ENCODE assay signal across 8 cellular contexts in genomic region chr17:40139566-40140058, GRCh38. TPM values are rescaled to one million over a fixed set of nuclear protein-coding genes. Genes with fewer than 3 reads are reported as not detected.
A peak's percentile ranks its signal among the peaks of the same experiment; 100 is the strongest.
DNase-seq lines count a peak whose midpoint lies in the region; ATAC-seq, FAIRE-seq and TF ChIP-seq lines count a peak whose summit lies in the region.

No MANE protein-coding gene starts in this region.

- ATAC-seq in HG03045 (IDR thresholded peaks at IDR 0.05; ENCODE audit: unreplicated experiment) = peak; percentile 9
- ATAC-seq in activated CD8-positive, alpha-beta T cell treated with anti-CD3 and anti-CD28 coated beads, Interleukin-2, amount 10 ng/mL, durations not matched to agents 7 days and 5 days = no peak

- H3K9me3 ChIP-seq in hepatocyte (ENCODE audit: low read depth) (no peaks in the 10 kb centered on the region), small intestine (ENCODE audit: control insufficient read depth, low read depth) (no peaks in the 10 kb centered on the region)

- peak overlapping the region; percentile 43 for H3K4me3 ChIP-seq in hepatocyte
- H3K4me3 ChIP-seq in small intestine (ENCODE audit: low read depth in 1 of 2, low read length in 2 of 2) = peak overlapping the region; percentile 30 to 65

- POLR2A ChIA-PET in activated CD8-positive, alpha-beta T cell treated with anti-CD3 and anti-CD28 coated beads, Interleukin-2, amount 10 ng/mL, durations not matched to agents 7 days and 5 days (lab: Charles Lee) = interaction anchor here (0.7 to 5.6 kb wide), 11 partner anchors 13 to 682 kb away, joined by 3 to 63 read pairs (median 6); partner anchors contain the start of genes MED24, MSL1 and WIPF2

- no peaks in the 10 kb centered on the region for H3K27me3 ChIP-seq in hepatocyte
- H3K27me3 ChIP-seq in small intestine (ENCODE audit: control insufficient read depth in 2 of 2, insufficient read depth in 2 of 2, low read length in 2 of 2) = no peaks in the 10 kb centered on the region

- TF ChIP-seq CTCF in hepatocyte (IDR thresholded peaks at IDR 0.05; ENCODE audit: poor library complexity) = no peak

- H3K4me3 Mint-ChIP-seq in activated CD8-positive, alpha-beta T cell treated with anti-CD3 and anti-CD28 coated beads, Interleukin-2, amount 10 ng/mL, durations not matched to agents 7 days and 5 days = peak overlapping the region; percentile 87

- peak overlapping the region; percentile 94 for H3K27ac Mint-ChIP-seq in activated CD8-positive, alpha-beta T cell treated with anti-CD3 and anti-CD28 coated beads, Interleukin-2, amount 10 ng/mL, durations not matched to agents 7 days and 5 days

- no peak for FAIRE-seq in small intestine (lab: Jason Lieb, UNC)

- H3K27me3 Mint-ChIP-seq in activated CD8-positive, alpha-beta T cell treated with anti-CD3 and anti-CD28 coated beads, Interleukin-2, amount 10 ng/mL, durations not matched to agents 7 days and 5 days (ENCODE audit: low read depth) = no peaks in the 10 kb centered on the region

- H3K4me1 ChIP-seq in hepatocyte (ENCODE audit: insufficient read depth) (peaks cover 13% of the 10 kb centered on the region), small intestine (ENCODE audit: control insufficient read depth in 2 of 2, insufficient read depth in 1 of 2, low read depth in 1 of 2, low read length in 1 of 2) (peaks cover 0 to 4% of the 10 kb centered on the region in 2 donors)

- CTCF ChIA-PET in activated CD8-positive, alpha-beta T cell treated with anti-CD3 and anti-CD28 coated beads, Interleukin-2, amount 10 ng/mL, durations not matched to agents 7 days and 5 days (lab: Charles Lee) = interaction anchor here (0.9 to 3.4 kb wide), 13 partner anchors 10 to 113 kb away, joined by 3 to 23 read pairs (median 4); partner anchors contain the start of genes MSL1 and NR1D1

- H3K36me3 ChIP-seq in hepatocyte (replicated peaks; ENCODE audit: insufficient read depth, low read depth) (no peaks in the 10 kb centered on the region), small intestine (ENCODE audit: control insufficient read depth in 2 of 2, insufficient read depth in 2 of 2, low read length in 2 of 2) (peaks cover 2% of the 10 kb centered on the region in 2 donors)

- peaks cover 51% of the 10 kb centered on the region for H3K36me3 Mint-ChIP-seq in activated CD8-positive, alpha-beta T cell treated with anti-CD3 and anti-CD28 coated beads, Interleukin-2, amount 10 ng/mL, durations not matched to agents 7 days and 5 days (ENCODE audit: low read depth)

- H3K9me3 Mint-ChIP-seq in activated CD8-positive, alpha-beta T cell treated with anti-CD3 and anti-CD28 coated beads, Interleukin-2, amount 10 ng/mL, durations not matched to agents 7 days and 5 days (ENCODE audit: insufficient read depth) = no peaks in the 10 kb centered on the region

- H3K9me2 ChIP-seq in hepatocyte (replicated peaks; ENCODE audit: insufficient read depth) = no peaks in the 10 kb centered on the region

- no peaks in the 10 kb centered on the region for H4K20me1 ChIP-seq in hepatocyte (ENCODE audit: insufficient read depth, poor library complexity, severe bottlenecking)

- peak overlapping the region; percentile 79 for H3K4me2 ChIP-seq in hepatocyte

- H3K4me1 Mint-ChIP-seq in activated CD8-positive, alpha-beta T cell treated with anti-CD3 and anti-CD28 coated beads, Interleukin-2, amount 10 ng/mL, durations not matched to agents 7 days and 5 days (ENCODE audit: low read depth) = peaks cover 36% of the 10 kb centered on the region

- H2AFZ ChIP-seq in hepatocyte = peak overlapping the region; percentile 78

- DNase-seq in DMS53 (lab: John Stamatoyannopoulos, UW) (peak; percentile 66), DMS53 treated with DMSO at 0.1 percent for 48 hours (lab: John Stamatoyannopoulos, UW; ENCODE audit: unreplicated experiment) (no peak), hepatocyte (ENCODE audit: low spot score) (no peak), small intestine (no peak), glomerular visceral epithelial cell (ENCODE audit: extremely low spot score) (no peak), NCI-H510A treated with DMSO at 0.1 percent for 48 hours (lab: John Stamatoyannopoulos, UW) (no peak)
- no peak for DNase-seq in activated CD8-positive, alpha-beta T cell treated with anti-CD3 and anti-CD28 coated beads, Interleukin-2, amount 10 ng/mL, durations not matched to agents 7 days and 5 days

- WGBS in hepatocyte (ENCODE audit: low lambda C conversion rate, missing lambda C conversion rate) = 22% methylated on average over 14 of the region's 14 CpGs
- WGBS in small intestine, 3 donors = 7 to 13% (median 9%) methylated on average over 14 of the region's 14 CpGs

- peaks cover 84% of the 10 kb centered on the region for H3K79me2 ChIP-seq in hepatocyte

- H3K27ac ChIP-seq in hepatocyte (peak overlapping the region; percentile 96), small intestine (ENCODE audit: low read depth in 1 of 2, low read length in 1 of 2) (peak overlapping the region; percentile 89 to 93)

RNA-seq across cellular contexts. Expression of gene CASC3, which starts 0.7 kb away (rescaled TPM):
- total RNA-seq in activated CD8-positive, alpha-beta T cell treated with anti-CD3 and anti-CD28 coated beads, Interleukin-2, amount 10 ng/mL, durations not matched to agents 7 days and 5 days = 10 to 100 TPM; 66.2 to 67.7 TPM
- total RNA-seq in hepatocyte = 26.7 and 30.2 TPM in 2 replicates
- 33.0 and 37.5 TPM in 2 replicates for polyA plus RNA-seq in hepatocyte
- 10 to 100 TPM; 24.2 to 36.9 (median 28.6) TPM for polyA plus RNA-seq in small intestine

RNA-seq across cellular contexts. Expression of gene MSL1, which starts 17.8 kb away (rescaled TPM):
- total RNA-seq in activated CD8-positive, alpha-beta T cell treated with anti-CD3 and anti-CD28 coated beads, Interleukin-2, amount 10 ng/mL, durations not matched to agents 7 days and 5 days = 10 to 100 TPM; 80.5 to 83.2 TPM
- 71.9 and 81.6 TPM in 2 replicates for total RNA-seq in hepatocyte
- polyA plus RNA-seq in hepatocyte (26.7 and 31.4 TPM in 2 replicates), small intestine (10 to 100 TPM; 53.1 to 81.6 (median 57.0) TPM)

RNA-seq across cellular contexts. Expression of gene RAPGEFL1, which starts 37.7 kb away (rescaled TPM):
- total RNA-seq in activated CD8-positive, alpha-beta T cell treated with anti-CD3 and anti-CD28 coated beads, Interleukin-2, amount 10 ng/mL, durations not matched to agents 7 days and 5 days = 1 to 10 TPM; 4.8 to 5.3 TPM
- 4.0 and 4.9 TPM in 2 replicates for total RNA-seq in hepatocyte
- polyA plus RNA-seq in hepatocyte (4.2 and 6.0 TPM in 2 replicates), small intestine (100 to 1,000 TPM in 1 of 3 donors, 10 to 100 TPM in 2; 37.2 to 121 (median 78.6) TPM)

RNA-seq across cellular contexts. Expression of gene NR1D1, which starts 39.2 kb away (rescaled TPM):
- 1 to 10 TPM; 4.1 to 4.9 TPM for total RNA-seq in activated CD8-positive, alpha-beta T cell treated with anti-CD3 and anti-CD28 coated beads, Interleukin-2, amount 10 ng/mL, durations not matched to agents 7 days and 5 days
- 2.3 and 3.0 TPM in 2 replicates for total RNA-seq in hepatocyte
- polyA plus RNA-seq in hepatocyte (6.9 and 7.1 TPM in 2 replicates), small intestine (10 to 100 TPM in 2 of 3 donors, 1 to 10 TPM in 1; 8.5 to 25.1 (median 15.7) TPM)
